Comparison of ENCODE assay signal across 7 cellular contexts in the genomic region with DNA sequence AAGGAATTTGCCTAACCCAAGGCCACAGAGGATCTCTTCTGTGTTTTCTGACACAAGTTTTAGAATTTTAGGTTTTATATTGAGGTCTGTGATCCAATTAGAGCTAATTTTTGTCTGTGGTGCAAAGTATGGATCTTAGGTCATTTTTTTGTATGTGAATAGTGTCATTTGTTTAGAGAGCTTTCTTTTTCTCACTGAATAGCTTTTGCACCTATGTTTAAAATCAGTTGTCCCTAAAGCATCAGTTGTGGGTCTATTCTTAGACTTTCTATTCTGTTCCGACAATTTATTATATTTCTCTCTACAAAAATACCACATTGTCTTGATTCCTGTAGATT. TPM values are rescaled to one million over a fixed set of nuclear protein-coding genes. Genes with fewer than 3 reads are reported as not detected.
DNase-seq lines count a peak whose midpoint lies in the region; ATAC-seq and TF ChIP-seq lines count a peak whose summit lies in the region.

No MANE protein-coding gene starts in this region.

- DNase-seq in astrocyte of the spinal cord (ENCODE audit: low read depth, low spot score) (no peak), mucosa of descending colon (no peak), NCI-H1417 treated with DMSO at 0.1 percent for 48 hours (lab: John Stamatoyannopoulos, UW) (no peak), globus pallidus (ENCODE audit: low spot score) (no peak), GM10266 (ENCODE audit: extremely low spot score) (no peak)

- H3K36me3 ChIP-seq in mucosa of descending colon (ENCODE audit: low read depth) = no peaks in the 10 kb centered on the region

- H3K4me3 ChIP-seq in astrocyte of the spinal cord (ENCODE audit: low read depth, low read length) (peak overlapping the region; percentile 91), mucosa of descending colon (peak overlapping the region; percentile 44)

- H3K4me1 ChIP-seq in mucosa of descending colon (ENCODE audit: low read depth) = peaks cover 9% of the 10 kb centered on the region

- TF ChIP-seq CTCF in astrocyte of the spinal cord (IDR thresholded peaks at IDR 0.05; ENCODE audit: low read depth, low read length) (no peak), mucosa of descending colon (IDR thresholded peaks at IDR 0.05) (no peak), GM10266 (IDR thresholded peaks at IDR 0.05; ENCODE audit: control insufficient read depth, insufficient read depth, low read depth, missing control alignments) (no peak)

- intact Hi-C loops in mucosa of descending colon (cut with DNase I, micrococcal nuclease) = no loop called here

- H3K9me3 ChIP-seq in mucosa of descending colon = no peaks in the 10 kb centered on the region

- in situ Hi-C loops in astrocyte of the spinal cord (cut with HindIII; ENCODE audit: low sequenced_read_pairs) = no loop called here

- peak; percentile 1 for ATAC-seq in GM19328 (IDR thresholded peaks at IDR 0.05; ENCODE audit: unreplicated experiment)
- peak; percentile 6 for ATAC-seq in HG03135 (IDR thresholded peaks at IDR 0.05; ENCODE audit: unreplicated experiment)
- ATAC-seq in mucosa of descending colon = no peak

RNA-seq across cellular contexts. Expression of a gene that starts 0.3 kb away (rescaled TPM):
- total RNA-seq in mucosa of descending colon = 10 to 100 TPM; 15.7 to 26.3 (median 20.9) TPM

RNA-seq across cellular contexts. Expression of a gene that starts 41.3 kb away (rescaled TPM):
- 10 to 100 TPM; 14.3 to 22.2 (median 17.1) TPM for total RNA-seq in mucosa of descending colon
